ENCODE assay signal across 17 cellular contexts in the genomic region with DNA sequence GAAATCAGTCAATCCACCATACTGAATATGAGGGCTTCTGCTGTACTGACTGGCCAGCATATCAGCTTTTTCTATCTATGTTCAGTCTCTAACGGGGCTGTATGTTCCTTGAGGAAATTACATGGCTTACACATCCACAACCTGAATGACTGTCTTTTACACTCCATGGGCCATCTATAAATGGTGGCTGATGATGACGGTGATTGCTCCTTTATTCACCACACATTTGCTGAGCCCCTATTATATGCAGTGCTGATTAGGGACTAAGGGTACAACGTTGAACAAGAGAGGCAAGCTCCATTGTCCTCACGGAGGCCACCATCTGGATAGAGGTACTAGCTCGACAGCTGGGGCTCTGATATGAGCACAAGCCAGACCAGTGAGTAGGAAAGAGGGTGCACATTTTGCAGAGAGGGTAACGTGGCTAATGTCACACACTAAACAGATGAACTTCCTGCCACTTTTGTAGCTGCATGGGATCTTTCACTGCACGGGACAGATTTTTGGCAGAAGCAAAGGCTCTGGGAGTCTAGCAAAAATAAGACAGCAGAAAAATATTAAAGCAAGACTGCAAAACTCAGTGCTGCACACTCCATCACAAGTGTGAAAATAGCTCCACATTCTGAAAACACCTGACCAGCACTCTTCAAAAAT. TPM values are rescaled to one million over a fixed set of nuclear protein-coding genes. Genes with fewer than 3 reads are reported as not detected.
DNase-seq lines count a peak whose midpoint lies in the region; ATAC-seq and TF ChIP-seq lines count a peak whose summit lies in the region.
"Had no signal": no experiment of that assay in that cellular context is flagged by ENCODE, and none has a peak within 500 bp of the region (broad histone marks: within the 10 kb centered on the region; RNA-seq: fewer than 3 reads in every experiment).

No MANE protein-coding gene starts in this region.

- no peak overlapping the region for H3K4me3 Mint-ChIP-seq in neural crest cell
- H3K4me3 Mint-ChIP-seq: B cell; CD4-positive, alpha-beta T cell had no signal

- H3K9me3 Mint-ChIP-seq in neural crest cell: no peaks in the 10 kb centered on the region
- H3K9me3 Mint-ChIP-seq: CD4-positive, alpha-beta T cell had no signal

- H3K4me1 Mint-ChIP-seq in neural crest cell: no peaks in the 10 kb centered on the region
- H3K4me1 Mint-ChIP-seq: B cell had no signal

- no peak for ATAC-seq in GM21529 (IDR thresholded peaks at IDR 0.05; ENCODE audit: unreplicated experiment)

- H3K36me3 Mint-ChIP-seq in neural crest cell (ENCODE audit: low read depth): no peaks in the 10 kb centered on the region

- no peak for TF ChIP-seq CTCF in neural crest cell (conservative IDR thresholded peaks at IDR 0.05)

- DNase-seq in DMS 273 (lab: John Stamatoyannopoulos, UW; ENCODE audit: unreplicated experiment) (peak; percentile 74), NCI-H1694 treated with DMSO at 0.1 percent for 48 hours (lab: John Stamatoyannopoulos, UW) (peak; percentile 43), NCI-H82 (lab: John Stamatoyannopoulos, UW) (peak; percentile 87), neural crest cell (ENCODE audit: low read depth, low spot score) (no peak), NCI-H146 treated with DMSO at 0.1 percent for 48 hours (lab: John Stamatoyannopoulos, UW; ENCODE audit: unreplicated experiment) (no peak), HPDE6-E6E7 (ENCODE audit: extremely low spot score) (no peak)
- DNase-seq: ACHN; C1 segment of cervical spinal cord; Calu3; CD4-positive, alpha-beta T cell; DMS153; DMS79 treated with DMSO at 0.1 percent for 48 hours; EL had no signal

- H3K27ac Mint-ChIP-seq in neural crest cell (ENCODE audit: unreplicated experiment): peak overlapping the region; percentile 37
- H3K27ac Mint-ChIP-seq: B cell; CD4-positive, alpha-beta T cell had no signal

- H3K27me3 Mint-ChIP-seq in neural crest cell (ENCODE audit: low read depth): peaks cover 6% of the 10 kb centered on the region

RNA-seq across cellular contexts. Expression of gene DRD2, which starts 30.6 kb away (rescaled TPM):
- total RNA-seq in neural crest cell: 2.8 and 2.9 TPM in 2 replicates
- total RNA-seq: A172; B cell; CD4-positive, alpha-beta T cell had no signal

RNA-seq across cellular contexts. Expression of gene ANKK1, which starts 57.0 kb away (rescaled TPM):
- 0.09 TPM in 1 of 2 replicates, not detected in the other for total RNA-seq in neural crest cell
- total RNA-seq: A172, H1 had no signal

Comparison
In these comparisons a context has a peak if more than half of its experiments do, and no peak if none do; other contexts are left out.
1. DNase-seq: peak in DMS 273 (single experiment), NCI-H1694 treated with DMSO at 0.1 percent for 48 hours (single experiment) and NCI-H82 (single experiment); none in neural crest cell (single experiment), NCI-H146 treated with DMSO at 0.1 percent for 48 hours (single experiment) and HPDE6-E6E7 (single experiment).